ENCODE assay signal across 1 cellular context in the genomic region with DNA sequence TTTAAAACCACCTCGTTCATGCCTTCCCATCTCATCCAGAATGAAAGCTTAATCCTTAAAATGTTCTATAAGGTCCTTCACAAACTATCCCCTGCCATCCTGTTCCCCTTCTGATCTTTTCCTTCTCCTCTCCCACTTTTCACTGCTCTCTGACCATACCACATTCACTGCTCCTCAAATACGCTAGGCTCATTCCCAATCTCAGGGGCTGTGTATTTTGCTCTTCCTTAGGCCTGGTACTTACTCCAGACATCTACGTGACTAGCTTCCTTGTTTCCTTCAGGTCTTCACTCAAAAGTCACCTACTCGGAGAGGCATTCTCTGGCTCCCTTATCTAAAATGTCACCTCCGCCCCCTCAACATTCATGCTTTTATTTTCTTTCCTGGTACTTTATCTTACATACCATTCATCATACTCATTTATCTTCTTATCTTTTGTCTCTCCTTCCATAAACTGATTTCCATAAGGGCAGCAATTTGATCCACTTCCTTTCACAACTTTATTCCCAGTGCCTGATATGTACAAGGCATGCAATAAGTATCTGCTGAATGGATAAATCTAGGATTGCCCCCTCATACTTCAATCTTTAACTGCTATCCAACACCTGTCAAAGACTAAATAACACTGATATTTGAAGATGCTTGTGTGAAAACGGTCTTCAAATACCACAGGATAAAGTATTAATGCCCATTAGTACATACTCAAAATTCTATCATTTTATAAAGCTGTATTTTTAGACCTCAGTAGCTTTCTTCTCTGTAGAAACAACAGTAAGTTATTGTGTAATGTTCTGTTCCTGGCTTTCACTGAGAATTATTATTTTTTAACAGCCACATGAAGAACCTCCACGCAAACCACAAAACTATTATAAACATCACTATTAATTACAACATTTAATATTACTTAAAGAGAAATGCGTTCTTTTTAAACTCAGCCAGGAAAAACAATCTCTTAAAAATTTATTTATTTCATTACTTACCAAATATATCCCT.
TF ChIP-seq lines count a peak whose summit lies in the region.

No MANE protein-coding gene starts in this region.

TF ChIP-seq in K562, 482 proteins besides CTCF, POLR2A, EP300 and RAD21 (continued from another document and continues in another):
- TF ChIP-seq, protein P1, sequence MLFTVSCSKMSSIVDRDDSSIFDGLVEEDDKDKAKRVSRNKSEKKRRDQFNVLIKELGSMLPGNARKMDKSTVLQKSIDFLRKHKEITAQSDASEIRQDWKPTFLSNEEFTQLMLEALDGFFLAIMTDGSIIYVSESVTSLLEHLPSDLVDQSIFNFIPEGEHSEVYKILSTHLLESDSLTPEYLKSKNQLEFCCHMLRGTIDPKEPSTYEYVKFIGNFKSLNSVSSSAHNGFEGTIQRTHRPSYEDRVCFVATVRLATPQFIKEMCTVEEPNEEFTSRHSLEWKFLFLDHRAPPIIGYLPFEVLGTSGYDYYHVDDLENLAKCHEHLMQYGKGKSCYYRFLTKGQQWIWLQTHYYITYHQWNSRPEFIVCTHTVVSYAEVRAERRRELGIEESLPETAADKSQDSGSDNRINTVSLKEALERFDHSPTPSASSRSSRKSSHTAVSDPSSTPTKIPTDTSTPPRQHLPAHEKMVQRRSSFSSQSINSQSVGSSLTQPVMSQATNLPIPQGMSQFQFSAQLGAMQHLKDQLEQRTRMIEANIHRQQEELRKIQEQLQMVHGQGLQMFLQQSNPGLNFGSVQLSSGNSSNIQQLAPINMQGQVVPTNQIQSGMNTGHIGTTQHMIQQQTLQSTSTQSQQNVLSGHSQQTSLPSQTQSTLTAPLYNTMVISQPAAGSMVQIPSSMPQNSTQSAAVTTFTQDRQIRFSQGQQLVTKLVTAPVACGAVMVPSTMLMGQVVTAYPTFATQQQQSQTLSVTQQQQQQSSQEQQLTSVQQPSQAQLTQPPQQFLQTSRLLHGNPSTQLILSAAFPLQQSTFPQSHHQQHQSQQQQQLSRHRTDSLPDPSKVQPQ (CRISPR knock-in tag; IDR thresholded peaks at IDR 0.05; ENCODE audit: borderline replicate concordance), result no peak
- TF ChIP-seq RFX1 (IDR thresholded peaks at IDR 0.05) (no peak), STAT5A (IDR thresholded peaks at IDR 0.05; ENCODE audit: borderline replicate concordance, low read length) (peak; percentile 37; the same call in 1 of the 2 replicates), GATAD2B (IDR thresholded peaks at IDR 0.05; ENCODE audit: borderline replicate concordance) (peak; percentile 68), DNMT1 (IDR thresholded peaks at IDR 0.05) (no peak), CSDE1 (IDR thresholded peaks at IDR 0.05) (no peak), ZNF696 (CRISPR knock-in tag; conservative IDR thresholded peaks at IDR 0.05) (no peak), LCOR (CRISPR knock-in tag; IDR thresholded peaks at IDR 0.05) (no peak), TSC22D4 (tag; IDR thresholded peaks at IDR 0.05) (no peak), TAF9B (IDR thresholded peaks at IDR 0.05; ENCODE audit: partially characterized antibody) (peak; percentile 24), NRF1 (conservative IDR thresholded peaks at IDR 0.05 in 1 of 2, IDR thresholded peaks at IDR 0.05 in 1 of 2) (no peak), KDM2B (CRISPR knock-in tag; IDR thresholded peaks at IDR 0.05) (no peak), HNRNPLL (IDR thresholded peaks at IDR 0.05; ENCODE audit: low read depth, low read length, poor library complexity, severe bottlenecking) (no peak), ARHGAP35 (IDR thresholded peaks at IDR 0.05; ENCODE audit: partially characterized antibody) (no peak), ZNF436 (CRISPR knock-in tag; IDR thresholded peaks at IDR 0.05) (no peak), NUFIP1 (IDR thresholded peaks at IDR 0.05; ENCODE audit: partially characterized antibody) (no peak), ZSCAN32 (CRISPR knock-in tag; IDR thresholded peaks at IDR 0.05) (no peak), CCAR2 (IDR thresholded peaks at IDR 0.05; ENCODE audit: low read depth, low read length) (no peak), BMI1 (IDR thresholded peaks at IDR 0.05; ENCODE audit: low read length) (no peak), SMARCA4 (IDR thresholded peaks at IDR 0.05) (peak; percentile 88), TEAD4 (IDR thresholded peaks at IDR 0.05; ENCODE audit: low read length) (peak; percentile 80), TEAD4 (CRISPR knock-in tag; IDR thresholded peaks at IDR 0.05; ENCODE audit: borderline replicate concordance) (no peak), SMARCE1 (IDR thresholded peaks at IDR 0.05) (peak; percentile 85), ZNF707 (CRISPR knock-in tag; conservative IDR thresholded peaks at IDR 0.05) (no peak), TBL1XR1 (IDR thresholded peaks at IDR 0.05; ENCODE audit: low read length in 2 of 2) (0 out of 4 replicates have a peak, but pooled peaks of 1 of the 2 experiments have one; percentile 29), ZZZ3 (IDR thresholded peaks at IDR 0.05) (no peak), NCOR1 (IDR thresholded peaks at IDR 0.05) (peak; percentile 67), POLR2H (tag; IDR thresholded peaks at IDR 0.05; ENCODE audit: low read depth) (0 out of 2 replicates have a peak, but pooled peaks have one; percentile 41), BDP1 (IDR thresholded peaks at IDR 0.05; ENCODE audit: insufficient read depth, insufficient read length) (no peak), KLF6 (CRISPR knock-in tag; IDR thresholded peaks at IDR 0.05; ENCODE audit: borderline replicate concordance) (no peak), ETV1 (tag; conservative IDR thresholded peaks at IDR 0.05; ENCODE audit: low read depth) (no peak), ZNF408 (CRISPR knock-in tag; IDR thresholded peaks at IDR 0.05; ENCODE audit: low read depth) (no peak)
- TF ChIP-seq, protein P2, sequence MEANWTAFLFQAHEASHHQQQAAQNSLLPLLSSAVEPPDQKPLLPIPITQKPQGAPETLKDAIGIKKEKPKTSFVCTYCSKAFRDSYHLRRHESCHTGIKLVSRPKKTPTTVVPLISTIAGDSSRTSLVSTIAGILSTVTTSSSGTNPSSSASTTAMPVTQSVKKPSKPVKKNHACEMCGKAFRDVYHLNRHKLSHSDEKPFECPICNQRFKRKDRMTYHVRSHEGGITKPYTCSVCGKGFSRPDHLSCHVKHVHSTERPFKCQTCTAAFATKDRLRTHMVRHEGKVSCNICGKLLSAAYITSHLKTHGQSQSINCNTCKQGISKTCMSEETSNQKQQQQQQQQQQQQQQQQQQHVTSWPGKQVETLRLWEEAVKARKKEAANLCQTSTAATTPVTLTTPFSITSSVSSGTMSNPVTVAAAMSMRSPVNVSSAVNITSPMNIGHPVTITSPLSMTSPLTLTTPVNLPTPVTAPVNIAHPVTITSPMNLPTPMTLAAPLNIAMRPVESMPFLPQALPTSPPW (CRISPR knock-in tag; IDR thresholded peaks at IDR 0.05), result no peak
- TF ChIP-seq, protein P3, sequence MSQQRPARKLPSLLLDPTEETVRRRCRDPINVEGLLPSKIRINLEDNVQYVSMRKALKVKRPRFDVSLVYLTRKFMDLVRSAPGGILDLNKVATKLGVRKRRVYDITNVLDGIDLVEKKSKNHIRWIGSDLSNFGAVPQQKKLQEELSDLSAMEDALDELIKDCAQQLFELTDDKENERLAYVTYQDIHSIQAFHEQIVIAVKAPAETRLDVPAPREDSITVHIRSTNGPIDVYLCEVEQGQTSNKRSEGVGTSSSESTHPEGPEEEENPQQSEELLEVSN (IDR thresholded peaks at IDR 0.05; ENCODE audit: borderline replicate concordance in 1 of 2, extremely low read depth in 1 of 2, insufficient read depth in 1 of 2, insufficient read length in 1 of 2, low read depth in 1 of 2, low read length in 1 of 2, poor library complexity in 1 of 2, severe bottlenecking in 1 of 2), result no peak
- TF ChIP-seq, protein P4, sequence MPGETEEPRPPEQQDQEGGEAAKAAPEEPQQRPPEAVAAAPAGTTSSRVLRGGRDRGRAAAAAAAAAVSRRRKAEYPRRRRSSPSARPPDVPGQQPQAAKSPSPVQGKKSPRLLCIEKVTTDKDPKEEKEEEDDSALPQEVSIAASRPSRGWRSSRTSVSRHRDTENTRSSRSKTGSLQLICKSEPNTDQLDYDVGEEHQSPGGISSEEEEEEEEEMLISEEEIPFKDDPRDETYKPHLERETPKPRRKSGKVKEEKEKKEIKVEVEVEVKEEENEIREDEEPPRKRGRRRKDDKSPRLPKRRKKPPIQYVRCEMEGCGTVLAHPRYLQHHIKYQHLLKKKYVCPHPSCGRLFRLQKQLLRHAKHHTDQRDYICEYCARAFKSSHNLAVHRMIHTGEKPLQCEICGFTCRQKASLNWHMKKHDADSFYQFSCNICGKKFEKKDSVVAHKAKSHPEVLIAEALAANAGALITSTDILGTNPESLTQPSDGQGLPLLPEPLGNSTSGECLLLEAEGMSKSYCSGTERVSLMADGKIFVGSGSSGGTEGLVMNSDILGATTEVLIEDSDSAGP (CRISPR knock-in tag; IDR thresholded peaks at IDR 0.05), result no peak
- TF ChIP-seq, protein P5, sequence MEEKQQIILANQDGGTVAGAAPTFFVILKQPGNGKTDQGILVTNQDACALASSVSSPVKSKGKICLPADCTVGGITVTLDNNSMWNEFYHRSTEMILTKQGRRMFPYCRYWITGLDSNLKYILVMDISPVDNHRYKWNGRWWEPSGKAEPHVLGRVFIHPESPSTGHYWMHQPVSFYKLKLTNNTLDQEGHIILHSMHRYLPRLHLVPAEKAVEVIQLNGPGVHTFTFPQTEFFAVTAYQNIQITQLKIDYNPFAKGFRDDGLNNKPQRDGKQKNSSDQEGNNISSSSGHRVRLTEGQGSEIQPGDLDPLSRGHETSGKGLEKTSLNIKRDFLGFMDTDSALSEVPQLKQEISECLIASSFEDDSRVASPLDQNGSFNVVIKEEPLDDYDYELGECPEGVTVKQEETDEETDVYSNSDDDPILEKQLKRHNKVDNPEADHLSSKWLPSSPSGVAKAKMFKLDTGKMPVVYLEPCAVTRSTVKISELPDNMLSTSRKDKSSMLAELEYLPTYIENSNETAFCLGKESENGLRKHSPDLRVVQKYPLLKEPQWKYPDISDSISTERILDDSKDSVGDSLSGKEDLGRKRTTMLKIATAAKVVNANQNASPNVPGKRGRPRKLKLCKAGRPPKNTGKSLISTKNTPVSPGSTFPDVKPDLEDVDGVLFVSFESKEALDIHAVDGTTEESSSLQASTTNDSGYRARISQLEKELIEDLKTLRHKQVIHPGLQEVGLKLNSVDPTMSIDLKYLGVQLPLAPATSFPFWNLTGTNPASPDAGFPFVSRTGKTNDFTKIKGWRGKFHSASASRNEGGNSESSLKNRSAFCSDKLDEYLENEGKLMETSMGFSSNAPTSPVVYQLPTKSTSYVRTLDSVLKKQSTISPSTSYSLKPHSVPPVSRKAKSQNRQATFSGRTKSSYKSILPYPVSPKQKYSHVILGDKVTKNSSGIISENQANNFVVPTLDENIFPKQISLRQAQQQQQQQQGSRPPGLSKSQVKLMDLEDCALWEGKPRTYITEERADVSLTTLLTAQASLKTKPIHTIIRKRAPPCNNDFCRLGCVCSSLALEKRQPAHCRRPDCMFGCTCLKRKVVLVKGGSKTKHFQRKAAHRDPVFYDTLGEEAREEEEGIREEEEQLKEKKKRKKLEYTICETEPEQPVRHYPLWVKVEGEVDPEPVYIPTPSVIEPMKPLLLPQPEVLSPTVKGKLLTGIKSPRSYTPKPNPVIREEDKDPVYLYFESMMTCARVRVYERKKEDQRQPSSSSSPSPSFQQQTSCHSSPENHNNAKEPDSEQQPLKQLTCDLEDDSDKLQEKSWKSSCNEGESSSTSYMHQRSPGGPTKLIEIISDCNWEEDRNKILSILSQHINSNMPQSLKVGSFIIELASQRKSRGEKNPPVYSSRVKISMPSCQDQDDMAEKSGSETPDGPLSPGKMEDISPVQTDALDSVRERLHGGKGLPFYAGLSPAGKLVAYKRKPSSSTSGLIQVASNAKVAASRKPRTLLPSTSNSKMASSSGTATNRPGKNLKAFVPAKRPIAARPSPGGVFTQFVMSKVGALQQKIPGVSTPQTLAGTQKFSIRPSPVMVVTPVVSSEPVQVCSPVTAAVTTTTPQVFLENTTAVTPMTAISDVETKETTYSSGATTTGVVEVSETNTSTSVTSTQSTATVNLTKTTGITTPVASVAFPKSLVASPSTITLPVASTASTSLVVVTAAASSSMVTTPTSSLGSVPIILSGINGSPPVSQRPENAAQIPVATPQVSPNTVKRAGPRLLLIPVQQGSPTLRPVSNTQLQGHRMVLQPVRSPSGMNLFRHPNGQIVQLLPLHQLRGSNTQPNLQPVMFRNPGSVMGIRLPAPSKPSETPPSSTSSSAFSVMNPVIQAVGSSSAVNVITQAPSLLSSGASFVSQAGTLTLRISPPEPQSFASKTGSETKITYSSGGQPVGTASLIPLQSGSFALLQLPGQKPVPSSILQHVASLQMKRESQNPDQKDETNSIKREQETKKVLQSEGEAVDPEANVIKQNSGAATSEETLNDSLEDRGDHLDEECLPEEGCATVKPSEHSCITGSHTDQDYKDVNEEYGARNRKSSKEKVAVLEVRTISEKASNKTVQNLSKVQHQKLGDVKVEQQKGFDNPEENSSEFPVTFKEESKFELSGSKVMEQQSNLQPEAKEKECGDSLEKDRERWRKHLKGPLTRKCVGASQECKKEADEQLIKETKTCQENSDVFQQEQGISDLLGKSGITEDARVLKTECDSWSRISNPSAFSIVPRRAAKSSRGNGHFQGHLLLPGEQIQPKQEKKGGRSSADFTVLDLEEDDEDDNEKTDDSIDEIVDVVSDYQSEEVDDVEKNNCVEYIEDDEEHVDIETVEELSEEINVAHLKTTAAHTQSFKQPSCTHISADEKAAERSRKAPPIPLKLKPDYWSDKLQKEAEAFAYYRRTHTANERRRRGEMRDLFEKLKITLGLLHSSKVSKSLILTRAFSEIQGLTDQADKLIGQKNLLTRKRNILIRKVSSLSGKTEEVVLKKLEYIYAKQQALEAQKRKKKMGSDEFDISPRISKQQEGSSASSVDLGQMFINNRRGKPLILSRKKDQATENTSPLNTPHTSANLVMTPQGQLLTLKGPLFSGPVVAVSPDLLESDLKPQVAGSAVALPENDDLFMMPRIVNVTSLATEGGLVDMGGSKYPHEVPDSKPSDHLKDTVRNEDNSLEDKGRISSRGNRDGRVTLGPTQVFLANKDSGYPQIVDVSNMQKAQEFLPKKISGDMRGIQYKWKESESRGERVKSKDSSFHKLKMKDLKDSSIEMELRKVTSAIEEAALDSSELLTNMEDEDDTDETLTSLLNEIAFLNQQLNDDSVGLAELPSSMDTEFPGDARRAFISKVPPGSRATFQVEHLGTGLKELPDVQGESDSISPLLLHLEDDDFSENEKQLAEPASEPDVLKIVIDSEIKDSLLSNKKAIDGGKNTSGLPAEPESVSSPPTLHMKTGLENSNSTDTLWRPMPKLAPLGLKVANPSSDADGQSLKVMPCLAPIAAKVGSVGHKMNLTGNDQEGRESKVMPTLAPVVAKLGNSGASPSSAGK (IDR thresholded peaks at IDR 0.05), result no peak
- TF ChIP-seq, protein P6, sequence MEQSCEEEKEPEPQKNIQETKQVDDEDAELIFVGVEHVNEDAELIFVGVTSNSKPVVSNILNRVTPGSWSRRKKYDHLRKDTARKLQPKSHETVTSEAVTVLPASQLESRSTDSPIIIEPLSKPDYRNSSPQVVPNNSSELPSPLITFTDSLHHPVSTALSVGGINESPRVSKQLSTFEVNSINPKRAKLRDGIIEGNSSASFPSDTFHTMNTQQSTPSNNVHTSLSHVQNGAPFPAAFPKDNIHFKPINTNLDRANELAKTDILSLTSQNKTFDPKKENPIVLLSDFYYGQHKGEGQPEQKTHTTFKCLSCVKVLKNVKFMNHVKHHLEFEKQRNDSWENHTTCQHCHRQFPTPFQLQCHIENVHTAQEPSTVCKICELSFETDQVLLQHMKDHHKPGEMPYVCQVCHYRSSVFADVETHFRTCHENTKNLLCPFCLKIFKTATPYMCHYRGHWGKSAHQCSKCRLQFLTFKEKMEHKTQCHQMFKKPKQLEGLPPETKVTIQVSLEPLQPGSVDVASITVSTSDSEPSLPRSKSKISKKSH (CRISPR knock-in tag; IDR thresholded peaks at IDR 0.05), result no peak
- TF ChIP-seq, protein P7, sequence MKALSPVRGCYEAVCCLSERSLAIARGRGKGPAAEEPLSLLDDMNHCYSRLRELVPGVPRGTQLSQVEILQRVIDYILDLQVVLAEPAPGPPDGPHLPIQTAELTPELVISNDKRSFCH (CRISPR knock-in tag; IDR thresholded peaks at IDR 0.05), result no peak
- TF ChIP-seq, protein P7 (tag; IDR thresholded peaks at IDR 0.05), result no peak
